In genomic region chr17:2414665-2415064, GRCh38 we compare ENCODE assay signal across 17 cellular contexts.
"Had no signal": no experiment of that assay in that cellular context is flagged by ENCODE, and none has a peak within 500 bp of the region (broad histone marks: within the 10 kb centered on the region; RNA-seq: fewer than 3 reads in every experiment).

No MANE protein-coding gene starts in this region.

- H3K27ac ChIP-seq: heart left ventricle, right atrium auricular region, sigmoid colon, skin epidermis, stomach, thoracic aorta, transverse colon had no signal

- H3K36me3 ChIP-seq: thoracic aorta had no signal

- DNase-seq: effector CD8-positive, alpha-beta T cell; heart left ventricle; hippocampal formation; kidney glomerular epithelial cell; mammary epithelial cell; naive thymus-derived CD4-positive, alpha-beta T cell; nephron progenitor cell; stimulated activated CD4-positive, alpha-beta T cell treated with anti-CD3 and anti-CD28 coated beads, Interleukin-2, amount 100 ng/mL, for 24 hours; stimulated activated naive CD4-positive, alpha-beta T cell; stomach; substantia nigra; transverse colon had no signal

- H3K9me3 Mint-ChIP-seq: naive thymus-derived CD4-positive, alpha-beta T cell; nephron progenitor cell had no signal

- H3K27me3 Mint-ChIP-seq: naive thymus-derived CD4-positive, alpha-beta T cell had no signal

- ATAC-seq: esophagus mucosa; heart left ventricle; naive thymus-derived CD4-positive, alpha-beta T cell had no signal

- H3K27me3 ChIP-seq: heart left ventricle, right atrium auricular region, sigmoid colon, stomach, transverse colon had no signal

- H3K4me3 Mint-ChIP-seq: naive thymus-derived CD4-positive, alpha-beta T cell; nephron progenitor cell had no signal

- H3K9me3 ChIP-seq: heart left ventricle, right atrium auricular region, sigmoid colon, stomach, thoracic aorta, transverse colon had no signal

- H3K4me3 ChIP-seq: heart left ventricle, right atrium auricular region, sigmoid colon, skin epidermis, stomach, thoracic aorta, transverse colon had no signal
